Comparison of ENCODE assay signal across 22 cellular contexts in the genomic region with DNA sequence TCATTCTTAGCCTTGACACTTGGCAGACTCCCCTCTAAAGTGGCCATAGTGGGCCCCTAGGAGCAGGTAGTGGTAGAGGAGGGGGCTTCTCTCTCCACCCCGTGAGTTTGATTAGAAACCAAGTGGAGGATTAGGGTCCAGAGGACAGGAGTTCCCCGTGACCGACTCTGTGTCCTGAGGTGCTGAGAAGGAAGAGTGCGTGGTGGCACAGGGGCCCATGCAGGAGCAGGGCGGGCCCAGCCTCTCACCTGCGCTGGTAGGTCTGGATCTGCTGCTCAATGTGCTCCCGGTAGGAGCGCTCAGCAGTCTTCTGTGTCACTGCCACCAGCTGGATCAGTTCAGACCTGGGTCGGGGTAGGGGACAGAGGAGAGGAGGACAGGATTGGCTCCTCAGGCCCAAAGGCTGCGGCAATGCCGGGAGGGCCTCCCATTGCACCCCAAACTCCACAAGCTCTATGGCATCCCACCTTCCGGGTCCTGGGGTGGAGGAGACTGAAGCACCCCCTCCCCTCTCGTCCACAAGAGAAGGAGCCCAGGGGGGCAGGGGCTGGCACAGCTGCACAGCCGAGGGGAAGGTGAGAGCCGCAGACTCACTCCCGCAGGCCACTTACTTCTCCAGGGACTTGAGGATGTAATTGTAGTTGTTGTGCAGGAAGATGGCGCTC. TPM values are rescaled to one million over a fixed set of nuclear protein-coding genes. Genes with fewer than 3 reads are reported as not detected.
"Had no signal": no experiment of that assay in that cellular context is flagged by ENCODE, and none has a peak within 500 bp of the region (broad histone marks: within the 10 kb centered on the region; RNA-seq: fewer than 3 reads in every experiment).

No MANE protein-coding gene starts in this region.

- H3K27me3 ChIP-seq: gastrocnemius medialis, right atrium auricular region had no signal

- H3K4me3 Mint-ChIP-seq: immature natural killer cell, nephron progenitor cell had no signal

- H3K9me3 ChIP-seq: gastrocnemius medialis, right atrium auricular region had no signal

- ATAC-seq: gastrocnemius medialis, left cardiac atrium had no signal

- H3K27me3 Mint-ChIP-seq: naive B cell had no signal

- H3K4me1 ChIP-seq: gastrocnemius medialis had no signal

- H3K9me3 Mint-ChIP-seq: immature natural killer cell, naive B cell, nephron progenitor cell had no signal

- DNase-seq: effector CD4-positive, alpha-beta T cell; gastrocnemius medialis; glutamatergic neuron; immature natural killer cell; left cardiac atrium; mesendoderm; naive B cell; nephron progenitor cell; small intestine; stimulated activated CD4-positive, alpha-beta T cell treated with anti-CD3 and anti-CD28 coated beads, Interleukin-12 subunit alpha, Interleukin-12 subunit beta, amount 100 ng/mL, for 4 hours; stimulated activated naive CD4-positive, alpha-beta T cell treated with Interleukin-2 at 50 U/mL for 16 hours; trophoblast cell had no signal

- H3K4me3 ChIP-seq: coronary artery, gastrocnemius medialis, right atrium auricular region had no signal

- H3K4me1 Mint-ChIP-seq: immature natural killer cell had no signal

- H3K27ac Mint-ChIP-seq: nephron progenitor cell had no signal

- H3K27ac ChIP-seq: coronary artery, gastrocnemius medialis, right atrium auricular region had no signal

RNA-seq across cellular contexts. Expression of gene ZACN, which starts 6.2 kb away (rescaled TPM):
- total RNA-seq: cerebellum, dermis microvascular lymphatic vessel endothelial cell, fibroblast of lung, gastrocnemius medialis, left cardiac atrium, liver, lung microvascular endothelial cell, omental fat pad, right atrium auricular region, urinary bladder had no signal
- polyA plus RNA-seq: fibroblast of lung, keratinocyte had no signal

RNA-seq across cellular contexts. Expression of gene GALR2, which starts 10.6 kb away (rescaled TPM):
- total RNA-seq: cerebellum, fibroblast of lung, left cardiac atrium, right atrium auricular region, urinary bladder had no signal
- polyA plus RNA-seq: fibroblast of lung, keratinocyte had no signal

RNA-seq across cellular contexts. Expression of gene FOXJ1, which starts 55.8 kb away (rescaled TPM):
- total RNA-seq: dermis microvascular lymphatic vessel endothelial cell, fibroblast of lung, left cardiac atrium, lung microvascular endothelial cell, right atrium auricular region had no signal
- polyA plus RNA-seq: fibroblast of lung, immature natural killer cell, liver had no signal
